In the genomic region with DNA sequence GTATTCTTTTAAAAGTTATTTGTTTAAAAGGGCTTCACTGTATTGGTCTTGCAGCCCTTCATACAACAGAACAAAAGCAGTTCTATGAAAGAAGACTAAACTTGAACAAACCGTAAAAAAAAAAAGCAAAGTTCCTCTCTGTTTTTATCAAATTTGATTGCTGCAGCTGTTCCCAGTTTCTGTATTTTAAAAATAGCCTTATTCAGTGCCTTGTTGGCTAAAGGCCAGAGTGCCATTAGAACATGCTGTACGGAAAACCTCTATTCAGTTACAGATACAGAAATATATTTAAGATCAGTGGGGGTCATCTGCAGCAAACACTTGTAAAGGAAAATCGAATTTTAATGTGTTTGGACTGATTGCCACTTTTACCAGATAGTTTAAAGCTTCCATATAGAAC, we compare ENCODE assay signal across 14 cellular contexts.
A peak's percentile ranks its signal among the peaks of the same experiment; 100 is the strongest.
DNase-seq lines count a peak whose midpoint lies in the region; FAIRE-seq and TF ChIP-seq lines count a peak whose summit lies in the region.
"Had no signal": no experiment of that assay in that cellular context is flagged by ENCODE, and none has a peak within 500 bp of the region (broad histone marks: within the 10 kb centered on the region; RNA-seq: fewer than 3 reads in every experiment).

No MANE protein-coding gene starts in this region.

- CTCF ChIA-PET in GM10248 (lab: Yijun Ruan, JAX) = no interaction called here

- DNase-seq in NCI-H1930 (lab: John Stamatoyannopoulos, UW) (peak; percentile 26 to 40), RPMI7951 (ENCODE audit: low read depth) (peak; percentile 38), fibroblast of peridontal ligament (ENCODE audit: extremely low read depth) (peak; percentile 26), pons (ENCODE audit: low spot score) (peak; percentile 25), urothelium cell line (ENCODE audit: low spot score) (no peak), epidermal melanocyte (ENCODE audit: insufficient read length, low spot score) (no peak), GM10248 (ENCODE audit: extremely low spot score) (no peak)
- no peak for DNase-seq in stimulated activated CD4-positive, alpha-beta T cell treated with anti-CD3 and anti-CD28 coated beads, Interleukin-4, amount 100 ng/mL, for 1 hour
- DNase-seq: activated T-cell treated with anti-CD3 and anti-CD28 coated beads, Interleukin-2, amount 50 U/mL, for 48 hours; glutamatergic neuron; naive thymus-derived CD8-positive, alpha-beta T cell; NCI-H2029; stomach had no signal

- FAIRE-seq in urothelium cell line (lab: Jason Lieb, UNC) = no peak
- FAIRE-seq: K562 had no signal

- TF ChIP-seq CTCF in GM10248 (IDR thresholded peaks at IDR 0.05; ENCODE audit: control extremely low read depth, extremely low read depth, low read depth, missing control alignments) = no peak

- POLR2A ChIA-PET in GM10248 (lab: Yijun Ruan, JAX) = no interaction called here

Comparison
In these comparisons a context has a peak if more than half of its experiments do, and no peak if none do; other contexts are left out.
1. DNase-seq: peak in NCI-H1930 (2 of 2), RPMI7951 (single experiment), fibroblast of peridontal ligament (single experiment) and pons (single experiment); none in urothelium cell line (single experiment), epidermal melanocyte (single experiment), GM10248 (single experiment) and stimulated activated CD4-positive, alpha-beta T cell treated with anti-CD3 and anti-CD28 coated beads, Interleukin-4, amount 100 ng/mL, for 1 hour (single experiment).